Comparison of ENCODE assay signal across 9 cellular contexts in the genomic region with DNA sequence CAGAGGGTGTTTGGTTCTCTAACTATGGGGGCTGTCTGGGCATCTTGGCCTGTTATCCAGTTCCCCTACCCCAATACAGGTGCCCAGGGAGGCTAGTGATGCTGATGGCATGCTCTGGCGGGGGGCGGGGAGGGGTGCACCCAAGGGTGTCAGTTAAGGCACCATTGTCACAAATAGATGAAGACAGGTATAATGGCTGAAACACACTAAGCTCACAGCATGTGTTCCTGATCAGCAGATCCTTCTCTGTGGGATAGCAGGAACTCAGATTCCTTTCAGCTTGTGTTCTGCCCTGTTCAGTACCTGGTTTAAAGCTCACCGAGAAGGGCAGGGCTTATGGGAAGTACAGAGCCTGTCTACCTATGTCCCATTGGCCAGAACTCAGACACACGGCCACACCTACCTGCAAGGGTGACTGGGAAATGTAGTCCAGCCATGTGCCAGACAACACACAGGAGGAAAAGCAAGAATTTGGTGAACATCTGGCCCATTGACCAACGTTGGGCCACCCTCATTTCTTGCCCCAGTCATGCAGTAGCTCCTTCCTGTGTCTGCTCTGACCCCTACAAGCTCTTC. TPM values are rescaled to one million over a fixed set of nuclear protein-coding genes. Genes with fewer than 3 reads are reported as not detected.
A peak's percentile ranks its signal among the peaks of the same experiment; 100 is the strongest.
DNase-seq lines count a peak whose midpoint lies in the region; ATAC-seq and TF ChIP-seq lines count a peak whose summit lies in the region.
"Had no signal": no experiment of that assay in that cellular context is flagged by ENCODE, and none has a peak within 500 bp of the region (broad histone marks: within the 10 kb centered on the region; RNA-seq: fewer than 3 reads in every experiment).

No MANE protein-coding gene starts in this region.

- no peaks in the 10 kb centered on the region for H3K9me3 Mint-ChIP-seq in activated T-helper 2 cell treated with anti-CD3 and anti-CD28 coated beads, Interferon-gamma antibody, Interleukin-2, Interleukin-4, amounts not matched to agents 10 μg/mL and 5 μg/mL and 100 μg/mL, durations not matched to agents 14 hours and 24 hours and 36 hours

- in situ Hi-C loops in Panc1 (cut with HindIII; ENCODE audit: low pct_unique_long_range_greater_than_20kb, low sequenced_read_pairs) = no loop called here

- BruUV-seq in Panc1 (replicated peaks; lab: Mats Ljungman, UMichigan) = no TSS peak

- no peak overlapping the region for H3K9ac ChIP-seq in smooth muscle cell (ENCODE audit: low read depth)

- DNase-seq in NCI-H748 (lab: John Stamatoyannopoulos, UW; ENCODE audit: unreplicated experiment) (peak; percentile 48), NCI-H748 treated with DMSO at 0.1 percent for 48 hours (lab: John Stamatoyannopoulos, UW) (no peak), Panc1 (ENCODE audit: low read depth, low spot score) (no peak), dermis blood vessel endothelial cell (peak; percentile 39), smooth muscle cell (lab: John Stamatoyannopoulos, UW; ENCODE audit: unreplicated experiment) (no peak)
- no peak for DNase-seq in activated T-helper 2 cell treated with anti-CD3 and anti-CD28 coated beads, Interferon-gamma antibody, Interleukin-2, Interleukin-4, amounts not matched to agents 10 μg/mL and 5 μg/mL and 100 μg/mL, durations not matched to agents 14 hours and 24 hours and 36 hours (ENCODE audit: low spot score)

- H3K27me3 Mint-ChIP-seq in activated T-helper 2 cell treated with anti-CD3 and anti-CD28 coated beads, Interferon-gamma antibody, Interleukin-2, Interleukin-4, amounts not matched to agents 10 μg/mL and 5 μg/mL and 100 μg/mL, durations not matched to agents 14 hours and 24 hours and 36 hours (ENCODE audit: low read depth) = peaks cover 37% of the 10 kb centered on the region

- POLR2A ChIA-PET in Panc1 (lab: Charles Lee) = no interaction called here

- H4K20me1 ChIP-seq in smooth muscle cell (ENCODE audit: low read depth) = no peaks in the 10 kb centered on the region

- no peak for TF ChIP-seq EP300 in gastroesophageal sphincter (IDR thresholded peaks at IDR 0.05)

- TF ChIP-seq CTCF in Panc1 (IDR thresholded peaks at IDR 0.05) (no peak), smooth muscle cell (IDR thresholded peaks at IDR 0.05; ENCODE audit: borderline replicate concordance, insufficient read depth, poor library complexity, severe bottlenecking) (no peak), gastroesophageal sphincter (IDR thresholded peaks at IDR 0.05) (no peak)

- H3K79me2 ChIP-seq in smooth muscle cell (ENCODE audit: low read depth) = peaks cover 3% of the 10 kb centered on the region

- H2AFZ ChIP-seq in smooth muscle cell (ENCODE audit: low read depth) = peak overlapping the region; percentile 63

- H3K27ac Mint-ChIP-seq in activated T-helper 2 cell treated with anti-CD3 and anti-CD28 coated beads, Interferon-gamma antibody, Interleukin-2, Interleukin-4, amounts not matched to agents 10 μg/mL and 5 μg/mL and 100 μg/mL, durations not matched to agents 14 hours and 24 hours and 36 hours = no peak overlapping the region

- no peak overlapping the region for H3K4me3 ChIP-seq in Panc1 (ENCODE audit: low read depth in 2 of 2, low read length in 2 of 2)
- H3K4me3 ChIP-seq in smooth muscle cell = no peak overlapping the region
- no peak overlapping the region for H3K4me3 ChIP-seq in gastroesophageal sphincter

- H3F3A ChIP-seq in smooth muscle cell (ENCODE audit: low read depth) = no peaks in the 10 kb centered on the region

- ATAC-seq in HG03159 (IDR thresholded peaks at IDR 0.05; ENCODE audit: unreplicated experiment) = peak; percentile 64
- peak; percentile 89 for ATAC-seq in Panc1
- no peak for ATAC-seq in gastroesophageal sphincter

- 52% methylated on average over 5 of the region's 5 CpGs for WGBS in smooth muscle cell (ENCODE audit: low lambda C conversion rate)
- WGBS in gastroesophageal sphincter (ENCODE audit: low coverage in 1 of 2), 2 donors = 0 to 33% methylated on average over 2 of the region's 5 CpGs

- H3K27me3 ChIP-seq in Panc1 (ENCODE audit: control insufficient read depth, insufficient read depth, low read length) = peaks cover 12% of the 10 kb centered on the region; the same call in 1 of the 2 replicates
- H3K27me3 ChIP-seq in smooth muscle cell (ENCODE audit: low read depth) = no peaks in the 10 kb centered on the region
- peaks cover 80% of the 10 kb centered on the region for H3K27me3 ChIP-seq in gastroesophageal sphincter

- H3K27ac ChIP-seq in Panc1 (ENCODE audit: low read length) (no peak overlapping the region), smooth muscle cell (ENCODE audit: low read depth) (no peak overlapping the region), gastroesophageal sphincter (no peak overlapping the region)

- H3K4me1 ChIP-seq in Panc1 (ENCODE audit: control insufficient read depth, insufficient read depth, low read length) = no peaks in the 10 kb centered on the region
- H3K4me1 ChIP-seq in smooth muscle cell (ENCODE audit: low read depth) = peaks cover 3% of the 10 kb centered on the region
- H3K4me1 ChIP-seq in gastroesophageal sphincter = peaks cover 0 to 9% (median 0%) of the 10 kb centered on the region in 3 donors

- no peak overlapping the region for H3K4me3 Mint-ChIP-seq in activated T-helper 2 cell treated with anti-CD3 and anti-CD28 coated beads, Interferon-gamma antibody, Interleukin-2, Interleukin-4, amounts not matched to agents 10 μg/mL and 5 μg/mL and 100 μg/mL, durations not matched to agents 14 hours and 24 hours and 36 hours (ENCODE audit: low read depth)

- TF ChIP-seq POLR2A in gastroesophageal sphincter (IDR thresholded peaks at IDR 0.05) = no peak

- CTCF ChIA-PET in Panc1 (lab: Charles Lee) = interaction anchor here (0.6 kb wide), 1 partner anchor 187 kb away, joined by 3 read pairs; no protein-coding TSS in a partner anchor

- no peaks in the 10 kb centered on the region for H3K36me3 Mint-ChIP-seq in activated T-helper 2 cell treated with anti-CD3 and anti-CD28 coated beads, Interferon-gamma antibody, Interleukin-2, Interleukin-4, amounts not matched to agents 10 μg/mL and 5 μg/mL and 100 μg/mL, durations not matched to agents 14 hours and 24 hours and 36 hours (ENCODE audit: low read depth)

- H3K36me3 ChIP-seq in Panc1 (ENCODE audit: control insufficient read depth, insufficient read depth, low read length) (no peaks in the 10 kb centered on the region), smooth muscle cell (ENCODE audit: low read depth) (no peaks in the 10 kb centered on the region), gastroesophageal sphincter (no peaks in the 10 kb centered on the region)

- intact Hi-C loops in Panc1 (cut with micrococcal nuclease; ENCODE audit: unreplicated experiment) = no loop called here
- intact Hi-C loops in activated T-helper 2 cell treated with anti-CD3 and anti-CD28 coated beads, Interferon-gamma antibody, Interleukin-2, Interleukin-4, amounts not matched to agents 10 μg/mL and 5 μg/mL and 100 μg/mL, durations not matched to agents 14 hours and 24 hours and 36 hours (cut with micrococcal nuclease) = no loop called here

- H3K4me1 Mint-ChIP-seq in activated T-helper 2 cell treated with anti-CD3 and anti-CD28 coated beads, Interferon-gamma antibody, Interleukin-2, Interleukin-4, amounts not matched to agents 10 μg/mL and 5 μg/mL and 100 μg/mL, durations not matched to agents 14 hours and 24 hours and 36 hours (ENCODE audit: low read depth) = peaks cover 5% of the 10 kb centered on the region

- H3K9me3 ChIP-seq in Panc1 (ENCODE audit: control insufficient read depth, insufficient read depth, low read depth, low read length) (no peaks in the 10 kb centered on the region), smooth muscle cell (replicated peaks; ENCODE audit: low read depth) (no peaks in the 10 kb centered on the region), gastroesophageal sphincter (no peaks in the 10 kb centered on the region)

- no peak overlapping the region for H3K4me2 ChIP-seq in smooth muscle cell

RNA-seq across cellular contexts. Expression of a gene that starts 3.4 kb away (rescaled TPM):
- total RNA-seq in Panc1 (2021; ENCODE audit: unreplicated experiment) = 0.54 TPM
- 0.10 TPM for polyA plus RNA-seq in Panc1 (2012; ENCODE audit: insufficient read length)
- total RNA-seq in dermis blood vessel endothelial cell = not detected in 2 replicates
- total RNA-seq in smooth muscle cell = 0.22 and 1.3 TPM in 2 replicates
- polyA plus RNA-seq in smooth muscle cell = 5.0 and 7.5 TPM in 2 replicates
- not detected in 2 replicates for total RNA-seq in activated T-helper 2 cell treated with anti-CD3 and anti-CD28 coated beads, Interferon-gamma antibody, Interleukin-2, Interleukin-4, amounts not matched to agents 10 μg/mL and 5 μg/mL and 100 μg/mL, durations not matched to agents 14 hours and 24 hours and 36 hours
- under 1 TPM in 3 of 4 donors, not detected in 1; 0.27 to 0.47 (median 0.27) TPM for total RNA-seq in gastroesophageal sphincter
- total RNA-seq: liver had no signal
- polyA plus RNA-seq: liver had no signal

Comparison
In these comparisons a context has a peak if more than half of its experiments do, and no peak if none do; other contexts are left out.
1. DNase-seq: peak in NCI-H748 (single experiment) and dermis blood vessel endothelial cell (single experiment); none in NCI-H748 treated with DMSO at 0.1 percent for 48 hours (single experiment), Panc1 (single experiment), smooth muscle cell (single experiment) and activated T-helper 2 cell treated with anti-CD3 and anti-CD28 coated beads, Interferon-gamma antibody, Interleukin-2, Interleukin-4, amounts not matched to agents 10 μg/mL and 5 μg/mL and 100 μg/mL, durations not matched to agents 14 hours and 24 hours and 36 hours (single experiment).